In genomic region chrX:46757593-46757992, GRCh38 we compare ENCODE assay signal across 9 cellular contexts. TPM values are rescaled to one million over a fixed set of nuclear protein-coding genes. Genes with fewer than 3 reads are reported as not detected.
DNase-seq lines count a peak whose midpoint lies in the region; ATAC-seq and TF ChIP-seq lines count a peak whose summit lies in the region.
"Had no signal": no experiment of that assay in that cellular context is flagged by ENCODE, and none has a peak within 500 bp of the region (broad histone marks: within the 10 kb centered on the region; RNA-seq: fewer than 3 reads in every experiment).

No MANE protein-coding gene starts in this region.

- H3K27me3 ChIP-seq in Loucy (ENCODE audit: insufficient read depth, low read length, poor library complexity, severe bottlenecking): no peaks in the 10 kb centered on the region
- no peaks in the 10 kb centered on the region for H3K27me3 ChIP-seq in neural cell (ENCODE audit: insufficient read depth, low read depth, low read length)
- H3K27me3 ChIP-seq: Peyer's patch had no signal

- BruUV-seq in Calu3 (replicated peaks; lab: Mats Ljungman, UMichigan): TSS peak; percentile 28

- peaks cover 40% of the 10 kb centered on the region for H3K36me3 Mint-ChIP-seq in Calu3 (ENCODE audit: insufficient read depth, unreplicated experiment)
- peaks cover 3% of the 10 kb centered on the region for H3K36me3 Mint-ChIP-seq in central memory CD8-positive, alpha-beta T cell (ENCODE audit: insufficient read depth)

- H3K4me1 ChIP-seq in Loucy (ENCODE audit: insufficient read depth, low read length, poor library complexity, severe bottlenecking): peaks cover 31% of the 10 kb centered on the region
- H3K4me1 ChIP-seq: Peyer's patch had no signal

- H3K9me2 ChIP-seq in Loucy (replicated peaks; ENCODE audit: low read depth, low read length): no peaks in the 10 kb centered on the region
- H3K9me2 ChIP-seq in neural cell (ENCODE audit: insufficient read depth, low read length): no peaks in the 10 kb centered on the region

- H3K79me2 ChIP-seq in Loucy (ENCODE audit: insufficient read depth, low read length) (0 out of 2 replicates have a peak, but pooled peaks cover 6% of the 10 kb centered on the region), neural cell (replicated peaks; ENCODE audit: insufficient read depth, low read length) (no peaks in the 10 kb centered on the region)

- H4K20me1 ChIP-seq in Loucy (ENCODE audit: insufficient read depth, low read length, poor library complexity, severe bottlenecking) (no peaks in the 10 kb centered on the region), neural cell (ENCODE audit: insufficient read depth) (no peaks in the 10 kb centered on the region)

- H3K27me3 Mint-ChIP-seq in Calu3 (ENCODE audit: unreplicated experiment): no peaks in the 10 kb centered on the region
- peaks cover 1% of the 10 kb centered on the region for H3K27me3 Mint-ChIP-seq in central memory CD8-positive, alpha-beta T cell

- peak overlapping the region; percentile 78 for H3K4me3 ChIP-seq in Loucy (ENCODE audit: low read length, poor library complexity, severe bottlenecking)
- peak overlapping the region; percentile 80 for H3K4me3 ChIP-seq in neural cell (ENCODE audit: low read length)

- H3K36me3 ChIP-seq in Loucy (ENCODE audit: insufficient read depth, low read length) (no peaks in the 10 kb centered on the region), neural cell (ENCODE audit: insufficient read depth, low read length) (no peaks in the 10 kb centered on the region)
- H3K36me3 ChIP-seq: Peyer's patch had no signal

- H2AFZ ChIP-seq in Loucy (ENCODE audit: low read length): no peak overlapping the region
- no peak overlapping the region for H2AFZ ChIP-seq in neural cell (ENCODE audit: low read depth, low read length)

- peak overlapping the region; percentile 96 for H3K4me3 Mint-ChIP-seq in Calu3 (ENCODE audit: low read depth, unreplicated experiment)
- peak overlapping the region; percentile 82 for H3K4me3 Mint-ChIP-seq in central memory CD8-positive, alpha-beta T cell

- H3K4me2 ChIP-seq in Loucy (ENCODE audit: low read depth, low read length, poor library complexity, severe bottlenecking) (peak overlapping the region; percentile 98), neural cell (ENCODE audit: low read length) (peak overlapping the region; percentile 44)

- H3F3A ChIP-seq in Loucy (ENCODE audit: low read depth) (no peaks in the 10 kb centered on the region), neural cell (ENCODE audit: insufficient read depth, low read length, poor library complexity, severe bottlenecking) (no peaks in the 10 kb centered on the region)

- H3K9me3 ChIP-seq in Loucy (ENCODE audit: insufficient read depth, low read depth, low read length): no peaks in the 10 kb centered on the region
- H3K9me3 ChIP-seq in neural cell (ENCODE audit: low read length): no peaks in the 10 kb centered on the region
- H3K9me3 ChIP-seq: Peyer's patch had no signal

- no peak for TF ChIP-seq RAD21 in neural cell (conservative IDR thresholded peaks at IDR 0.05)

- H3K9ac ChIP-seq in Loucy (ENCODE audit: low read depth, low read length, poor library complexity, severe bottlenecking) (peak overlapping the region; percentile 71), neural cell (ENCODE audit: low read length) (no peak overlapping the region)

- DNase-seq in Calu3 (no peak), NCI-H748 (lab: John Stamatoyannopoulos, UW; ENCODE audit: unreplicated experiment) (no peak)
- no peak for DNase-seq in central memory CD8-positive, alpha-beta T cell (ENCODE audit: low spot score in 2 of 2)
- no peak for DNase-seq in stimulated activated CD4-positive, alpha-beta T cell treated with anti-CD3 and anti-CD28 coated beads, Interleukin-2, amount 100 ng/mL, for 48 hours

- no peaks in the 10 kb centered on the region for H3K9me3 Mint-ChIP-seq in Calu3 (ENCODE audit: low read depth, unreplicated experiment)
- H3K9me3 Mint-ChIP-seq in central memory CD8-positive, alpha-beta T cell: no peaks in the 10 kb centered on the region

- TF ChIP-seq CTCF in Calu3 (IDR thresholded peaks at IDR 0.05; ENCODE audit: unreplicated experiment) (no peak), Loucy (conservative IDR thresholded peaks at IDR 0.05; ENCODE audit: low read length) (no peak), neural cell (IDR thresholded peaks at IDR 0.05; ENCODE audit: poor library complexity, severe bottlenecking) (no peak)

- H3K27ac Mint-ChIP-seq in Calu3 (ENCODE audit: unreplicated experiment): peak overlapping the region; percentile 82
- H3K27ac Mint-ChIP-seq in central memory CD8-positive, alpha-beta T cell (ENCODE audit: low read depth): no peak overlapping the region

- H3K4me1 Mint-ChIP-seq in Calu3 (ENCODE audit: low read depth, unreplicated experiment): peaks cover 24% of the 10 kb centered on the region
- H3K4me1 Mint-ChIP-seq in central memory CD8-positive, alpha-beta T cell: no peaks in the 10 kb centered on the region

- intact Hi-C loops in Calu3 (cut with micrococcal nuclease; ENCODE audit: unreplicated experiment): loop anchor here (10.0 kb wide), 1 partner anchor 73 kb away; no protein-coding TSS in a partner anchor

- TF ChIP-seq EP300 in neural cell (conservative IDR thresholded peaks at IDR 0.05; ENCODE audit: poor library complexity, severe bottlenecking): no peak

- ATAC-seq in central memory CD8-positive, alpha-beta T cell (replicated peaks; ENCODE audit: extremely low read depth, poor library complexity, severe bottlenecking): no peak
- no peak for ATAC-seq in HG03521 (IDR thresholded peaks at IDR 0.05; ENCODE audit: unreplicated experiment)
- no peak for ATAC-seq in HG03469 (IDR thresholded peaks at IDR 0.05; ENCODE audit: unreplicated experiment)

- H3K27ac ChIP-seq in neural cell (ENCODE audit: low read length): no peak overlapping the region

- CTCF ChIA-PET in Calu3 (lab: Charles Lee): no interaction called here

TF ChIP-seq in neural cell, 6 proteins besides CTCF, POLR2A, EP300 and RAD21:
- no peak for TF ChIP-seq SMC3 (conservative IDR thresholded peaks at IDR 0.05; ENCODE audit: poor library complexity)
- TF ChIP-seq MXI1 (conservative IDR thresholded peaks at IDR 0.05; ENCODE audit: poor library complexity, severe bottlenecking): no peak
- no peak for TF ChIP-seq TAF1 (IDR thresholded peaks at IDR 0.05; ENCODE audit: low read depth)

RNA-seq across cellular contexts. Expression of gene SLC9A7, which starts 1.3 kb away (rescaled TPM):
- total RNA-seq in Calu3 (2022): 66.4 and 83.3 TPM in 2 replicates
- 11.6 and 12.1 TPM in 2 replicates for polyA plus RNA-seq in neural cell
- polyA minus RNA-seq in neural cell: 27.8 and 32.8 TPM in 2 replicates
